9 cellular contexts compared by ENCODE assay signal in genomic region chr1:15337656-15338402, GRCh38.
DNase-seq lines count a peak whose midpoint lies in the region; ATAC-seq and TF ChIP-seq lines count a peak whose summit lies in the region.
"Had no signal": no experiment of that assay in that cellular context is flagged by ENCODE, and none has a peak within 500 bp of the region (broad histone marks: within the 10 kb centered on the region; RNA-seq: fewer than 3 reads in every experiment).

No MANE protein-coding gene starts in this region.

- POLR2A ChIA-PET in BJ (lab: Charles Lee), result interaction anchor here (0.6 kb wide), 1 partner anchor 122 kb away, joined by 8 read pairs; no protein-coding TSS in a partner anchor

- no peak overlapping the region for H3K4me3 ChIP-seq in BJ (ENCODE audit: low read depth, low read length)

- H3K36me3 ChIP-seq in BJ (ENCODE audit: control insufficient read depth, insufficient read depth, low read length), result no peaks in the 10 kb centered on the region

- CTCF ChIA-PET in BJ (lab: Yijun Ruan, JAX), result interaction anchor here (0.6 to 3.8 kb wide), 3 partner anchors 14 to 94 kb away, joined by 3 to 19 read pairs (median 4); no protein-coding TSS in a partner anchor

- no peaks in the 10 kb centered on the region for H3K27me3 ChIP-seq in BJ (ENCODE audit: control insufficient read depth, insufficient read depth, low read length)

- H3K27ac ChIP-seq in epithelial cell of prostate, result peak overlapping the region; percentile 19

- no peak for ATAC-seq in HG02840 (IDR thresholded peaks at IDR 0.05; ENCODE audit: low FRiP score, unreplicated experiment)
- no peak for ATAC-seq in GM19035 (IDR thresholded peaks at IDR 0.05; ENCODE audit: unreplicated experiment)

- no peak for TF ChIP-seq CTCF in BJ (IDR thresholded peaks at IDR 0.05; ENCODE audit: insufficient read depth, low read depth, low read length)

- DNase-seq in BJ (ENCODE audit: low read depth) (peak; percentile 39), NCI-H446 treated with DMSO at 0.1 percent for 48 hours (lab: John Stamatoyannopoulos, UW) (peak; percentile 19), epithelial cell of prostate (ENCODE audit: low read depth, low spot score) (no peak), non-pigmented ciliary epithelial cell (ENCODE audit: low read depth) (peak; percentile 57), nucleus accumbens (lab: John Stamatoyannopoulos, UW) (no peak)
- no peak for DNase-seq in activated CD4-positive, alpha-beta T cell treated with anti-CD3 and anti-CD28 coated beads, Interleukin-2, amount 50 U/mL, for 48 hours
- DNase-seq: NCI-H1436 treated with DMSO at 0.1 percent for 48 hours had no signal

Comparison
In these comparisons a context has a peak if more than half of its experiments do, and no peak if none do; other contexts are left out.
1. DNase-seq: peak in BJ (single experiment), NCI-H446 treated with DMSO at 0.1 percent for 48 hours (single experiment) and non-pigmented ciliary epithelial cell (single experiment); none in epithelial cell of prostate (single experiment), nucleus accumbens (0 of 56) and activated CD4-positive, alpha-beta T cell treated with anti-CD3 and anti-CD28 coated beads, Interleukin-2, amount 50 U/mL, for 48 hours (0 of 2).